ENCODE assay signal across 8 cellular contexts in genomic region chr15:57218826-57219576, GRCh38.
A peak's percentile ranks its signal among the peaks of the same experiment; 100 is the strongest.
DNase-seq lines count a peak whose midpoint lies in the region; FAIRE-seq and TF ChIP-seq lines count a peak whose summit lies in the region.

No MANE protein-coding gene starts in this region.

- H3K36me3 ChIP-seq in HEK293 (ENCODE audit: control insufficient read depth in 2 of 2, insufficient read depth in 1 of 2, low read length in 2 of 2) (no peaks in the 10 kb centered on the region), H1 (ENCODE audit: control insufficient read depth in 2 of 4, insufficient read depth in 4 of 4, low read length in 3 of 4) (no peaks in the 10 kb centered on the region), Caco-2 (ENCODE audit: control insufficient read depth, insufficient read depth, low read length) (no peaks in the 10 kb centered on the region)

- H3K56ac ChIP-seq in H1 (replicated peaks; ENCODE audit: insufficient read length, low read depth, low read length) = no peak overlapping the region

- no peak overlapping the region for H3K4me3 Mint-ChIP-seq in Caco-2 (ENCODE audit: unreplicated experiment)

- H3K27me3 ChIP-seq in H1 (replicated peaks in 1 of 4; ENCODE audit: control insufficient read depth in 3 of 4, extremely low read depth in 1 of 4, insufficient read depth in 3 of 4, low read length in 3 of 4) = no peaks in the 10 kb centered on the region
- no peaks in the 10 kb centered on the region for H3K27me3 ChIP-seq in Caco-2 (replicated peaks; ENCODE audit: control insufficient read depth, insufficient read depth, low read length)

- peaks cover 17% of the 10 kb centered on the region for H3K4me1 Mint-ChIP-seq in Caco-2 (ENCODE audit: low read depth, unreplicated experiment)

- no peaks in the 10 kb centered on the region for H3K36me3 Mint-ChIP-seq in Caco-2 (ENCODE audit: insufficient read depth, unreplicated experiment)

- no peaks in the 10 kb centered on the region for H3K9me3 ChIP-seq in HEK293 (ENCODE audit: control insufficient read depth, insufficient read depth, low read depth, low read length)
- no peaks in the 10 kb centered on the region for H3K9me3 ChIP-seq in H1 (ENCODE audit: insufficient read depth in 2 of 2, low read depth in 1 of 2, low read length in 1 of 2)
- H3K9me3 ChIP-seq in Caco-2 = no peaks in the 10 kb centered on the region

- intact Hi-C loops in Caco-2 (cut with micrococcal nuclease; ENCODE audit: unreplicated experiment) = no loop called here

- no peak overlapping the region for H2BK20ac ChIP-seq in H1 (ENCODE audit: low read length)

- H3K18ac ChIP-seq in H1 (ENCODE audit: extremely low read depth, low read length) = no peak overlapping the region

- TF ChIP-seq EP300 in H1 (IDR thresholded peaks at IDR 0.05; ENCODE audit: borderline replicate concordance in 1 of 2, low read depth in 2 of 2, low read length in 2 of 2) = peak in 1 of 2 experiments; percentile 93; a peak in 2 of 3 replicates

- CTCF ChIA-PET in HEK293 (lab: Yijun Ruan, JAX) = interaction anchor here (0.6 to 1.0 kb wide), 2 partner anchors 350 to 840 kb away, joined by 3 read pairs; no protein-coding TSS in a partner anchor
- CTCF ChIA-PET in H1 (lab: Charles Lee; ENCODE audit: partially characterized antibody) = interaction anchor here (0.6 to 1.9 kb wide), 4 partner anchors 16 to 87 kb away, joined by 3 to 4 read pairs (median 3); no protein-coding TSS in a partner anchor
- CTCF ChIA-PET in Caco-2 (lab: Charles Lee) = no interaction called here

- no peak overlapping the region for H3K14ac ChIP-seq in H1 (ENCODE audit: insufficient read length)

- no peak overlapping the region for H3K9ac ChIP-seq in H1 (replicated peaks in 1 of 4; ENCODE audit: extremely low read depth in 1 of 4, low read depth in 3 of 4, low read length in 3 of 4)

- H2BK12ac ChIP-seq in H1 (ENCODE audit: low read depth, low read length) = no peak overlapping the region

- H3K23me2 ChIP-seq in H1 (ENCODE audit: low read depth, low read length) = no peaks in the 10 kb centered on the region; the same call in 1 of the 2 replicates

- peaks cover 0 to 83% of the 10 kb centered on the region in 2 experiments; a peak in 2 of 4 replicates for H3K79me2 ChIP-seq in H1 (ENCODE audit: control insufficient read depth in 1 of 2, insufficient read depth in 2 of 2, low read length in 2 of 2)

- H3K9me3 Mint-ChIP-seq in Caco-2 (ENCODE audit: unreplicated experiment) = no peaks in the 10 kb centered on the region

- WGBS in H1 (ENCODE audit: extremely low coverage in 1 of 2, insufficient coverage in 1 of 2, insufficient read length in 1 of 2, insufficient replicate concordance in 2 of 2, low coverage in 1 of 2, low lambda C conversion rate in 2 of 2, missing lambda C conversion rate in 1 of 2), 2 experiments = 50% methylated on average over 2 of the region's 2 CpGs; no CpG with 5 or more reads in 1 of the 2 experiments

- H3K4me3 ChIP-seq in HEK293 (ENCODE audit: low read depth, low read length) = no peak overlapping the region
- H3K4me3 ChIP-seq in H1 (ENCODE audit: extremely low read depth in 1 of 4, insufficient read depth in 2 of 4, low read depth in 3 of 4, low read length in 4 of 4) = peak overlapping the region; percentile 16 to 61 (median 42); a peak in 6 of 8 replicates
- H3K4me3 ChIP-seq in Caco-2 (ENCODE audit: low read depth, low read length) = no peak overlapping the region

- no peak overlapping the region for H2BK120ac ChIP-seq in H1 (replicated peaks; ENCODE audit: low read depth, low read length)

- H3K4me2 ChIP-seq in H1 (ENCODE audit: insufficient read depth in 1 of 2, low read depth in 2 of 2, low read length in 2 of 2) = peak overlapping the region; percentile 26 to 58

- H4K5ac ChIP-seq in H1 (ENCODE audit: insufficient read length, low read depth, low read length) = peak overlapping the region; percentile 71

- no peaks in the 10 kb centered on the region for H3K79me1 ChIP-seq in H1 (ENCODE audit: low read depth, low read length)

- DNase-seq in NCI-H510A (lab: John Stamatoyannopoulos, UW) (peak; percentile 90), H1 (ENCODE audit: low read depth in 1 of 2, low spot score in 2 of 2) (no peak), putamen (ENCODE audit: low spot score) (peak; percentile 42), Caco-2 (no peak), hypothalamus (lab: John Stamatoyannopoulos, UW) (no peak)
- no peak for DNase-seq in activated naive CD4-positive, alpha-beta T cell (lab: John Stamatoyannopoulos, UW)
- no peak for DNase-seq in activated T-cell treated with anti-CD3 and anti-CD28 coated beads, Interleukin-2, amount 50 U/mL, for 48 hours

- peak; percentile 83 for FAIRE-seq in H1 (lab: Jason Lieb, UNC)

- TF ChIP-seq CTCF in HEK293 (tag by site-specific recombination; IDR thresholded peaks at IDR 0.05) = no peak
- TF ChIP-seq CTCF in H1 (IDR thresholded peaks at IDR 0.05; ENCODE audit: control extremely low read depth in 1 of 3, insufficient read depth in 1 of 3, low read depth in 1 of 3, low read length in 3 of 3) = no peak
- TF ChIP-seq CTCF in Caco-2 (IDR thresholded peaks at IDR 0.05; ENCODE audit: insufficient read depth in 1 of 2, low read depth in 1 of 2, low read length in 1 of 2, severe bottlenecking in 1 of 2, unreplicated experiment in 1 of 2) = no peak

- H2AK5ac ChIP-seq in H1 (ENCODE audit: low read depth, low read length) = no peak overlapping the region

- no peak overlapping the region for H2BK5ac ChIP-seq in H1 (ENCODE audit: low read depth, low read length)

- POLR2A ChIA-PET in HEK293 (lab: Yijun Ruan, JAX) = no interaction called here
- POLR2A ChIA-PET in H1 (lab: Charles Lee; ENCODE audit: partially characterized antibody) = interaction anchor here (0.8 to 1.7 kb wide), 4 partner anchors 9 to 21 kb away, joined by 3 to 6 read pairs (median 3); no protein-coding TSS in a partner anchor
- POLR2A ChIA-PET in Caco-2 (lab: Charles Lee) = no interaction called here

- H4K91ac ChIP-seq in H1 (replicated peaks; ENCODE audit: insufficient read length, low read length) = no peak overlapping the region

- no peak for TF ChIP-seq POLR2A in H1 (IDR thresholded peaks at IDR 0.05; ENCODE audit: control extremely low read depth in 1 of 2, low read depth in 2 of 2, low read length in 2 of 2)

- no peak overlapping the region for H4K8ac ChIP-seq in H1 (ENCODE audit: extremely low read depth, insufficient read depth, low read length)

- no peak overlapping the region for H3K4ac ChIP-seq in H1 (replicated peaks; ENCODE audit: insufficient read length, low read depth, low read length)

- peaks cover 17% of the 10 kb centered on the region; the same call in 1 of the 2 replicates for H3K4me1 ChIP-seq in HEK293 (ENCODE audit: control insufficient read depth, insufficient read depth, low read length)
- peaks cover 0 to 7% (median 1%) of the 10 kb centered on the region in 4 experiments; a peak in 2 of 7 replicates for H3K4me1 ChIP-seq in H1 (replicated peaks in 1 of 4; ENCODE audit: control insufficient read depth in 3 of 4, insufficient read depth in 4 of 4, low read length in 3 of 4)
- H3K4me1 ChIP-seq in Caco-2 = no peaks in the 10 kb centered on the region; the same call in none of the 2 replicates

- no peak overlapping the region for H3K23ac ChIP-seq in H1 (ENCODE audit: insufficient read length)

- no TSS peak for BruUV-seq in Caco-2 (replicated peaks; lab: Mats Ljungman, UMichigan)

- no peak overlapping the region for H3K27ac Mint-ChIP-seq in Caco-2 (ENCODE audit: unreplicated experiment)

- no peak for TF ChIP-seq RAD21 in H1 (IDR thresholded peaks at IDR 0.05 in 1 of 2, conservative IDR thresholded peaks at IDR 0.05 in 1 of 2; ENCODE audit: low read depth in 2 of 2, low read length in 2 of 2)

- H3K27ac ChIP-seq in HEK293 (ENCODE audit: extremely low read depth, low read depth, low read length) (no peak overlapping the region), H1 (ENCODE audit: low read depth, low read length) (no peak overlapping the region)

- H2BK15ac ChIP-seq in H1 (ENCODE audit: low read length) = no peak overlapping the region

- H4K20me1 ChIP-seq in H1 (replicated peaks in 1 of 2; ENCODE audit: control insufficient read depth in 1 of 2, insufficient read depth in 2 of 2, low read length in 2 of 2) = no peaks in the 10 kb centered on the region

- no peak overlapping the region for H2AFZ ChIP-seq in H1 (ENCODE audit: low read length)

- no peaks in the 10 kb centered on the region for H3K27me3 Mint-ChIP-seq in Caco-2 (ENCODE audit: insufficient read depth, unreplicated experiment)

TF ChIP-seq in H1, 55 proteins besides CTCF, POLR2A, EP300 and RAD21:
- TF ChIP-seq SP1 (IDR thresholded peaks at IDR 0.05; ENCODE audit: low read depth, low read length) (no peak), CREB1 (IDR thresholded peaks at IDR 0.05) (no peak), JUND (IDR thresholded peaks at IDR 0.05; ENCODE audit: low read length) (peak; percentile 73; the same call in 1 of the 2 replicates), CHD1 (IDR thresholded peaks at IDR 0.05; ENCODE audit: low read depth, low read length) (peak; percentile 77; the same call in 1 of the 2 replicates), RBBP5 (IDR thresholded peaks at IDR 0.05; ENCODE audit: borderline replicate concordance, low read depth, low read length) (no peak), SRF (IDR thresholded peaks at IDR 0.05; ENCODE audit: low read depth, low read length) (no peak), HDAC2 (IDR thresholded peaks at IDR 0.05; ENCODE audit: borderline replicate concordance in 1 of 2, low read depth in 2 of 2, low read length in 2 of 2) (no peak), KDM4A (IDR thresholded peaks at IDR 0.05; ENCODE audit: low read depth, low read length, severe bottlenecking) (no peak), GTF2F1 (IDR thresholded peaks at IDR 0.05; ENCODE audit: borderline replicate concordance, low read depth, low read length) (no peak), SP2 (IDR thresholded peaks at IDR 0.05; ENCODE audit: low read length) (no peak), PHF8 (conservative IDR thresholded peaks at IDR 0.05; ENCODE audit: low read depth, low read length) (no peak)

Comparison
In these comparisons a context has a peak if more than half of its experiments do, and no peak if none do; other contexts are left out.
1. H3K4me3 ChIP-seq: peak in H1 (4 of 4); none in HEK293 (single experiment) and Caco-2 (single experiment).
2. DNase-seq: peak in NCI-H510A (single experiment) and putamen (single experiment); none in H1 (0 of 2), Caco-2 (0 of 2), hypothalamus (0 of 51), activated naive CD4-positive, alpha-beta T cell (0 of 4) and activated T-cell treated with anti-CD3 and anti-CD28 coated beads, Interleukin-2, amount 50 U/mL, for 48 hours (0 of 2).